ENCODE assay signal across 25 cellular contexts in the genomic region with DNA sequence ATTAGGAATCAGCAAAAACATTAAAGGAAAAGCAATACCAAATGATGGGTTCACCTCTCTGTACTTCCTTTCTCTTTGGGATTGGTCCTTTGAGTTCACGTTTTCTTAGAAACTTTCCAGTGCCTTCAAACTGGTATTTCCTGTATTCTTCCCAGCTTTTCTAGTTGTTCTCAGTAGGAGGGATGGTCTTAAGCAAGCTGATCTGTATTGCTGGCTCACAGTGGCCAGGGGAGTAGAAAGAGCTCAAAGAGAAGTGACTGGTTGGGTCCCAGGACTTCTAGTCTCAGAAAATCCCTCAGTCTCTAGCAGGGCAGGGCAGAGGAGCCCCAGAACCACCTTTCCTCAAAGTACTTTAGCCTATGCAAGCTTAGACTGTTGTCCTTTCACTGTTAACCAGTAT. TPM values are rescaled to one million over a fixed set of nuclear protein-coding genes. Genes with fewer than 3 reads are reported as not detected.
DNase-seq lines count a peak whose midpoint lies in the region; ATAC-seq and TF ChIP-seq lines count a peak whose summit lies in the region.
"Had no signal": no experiment of that assay in that cellular context is flagged by ENCODE, and none has a peak within 500 bp of the region (broad histone marks: within the 10 kb centered on the region; RNA-seq: fewer than 3 reads in every experiment).

No MANE protein-coding gene starts in this region.

- H3K9ac ChIP-seq in PC-3 (ENCODE audit: low read length) (no peak overlapping the region), mesendoderm (ENCODE audit: low read length) (no peak overlapping the region)

- H3K36me3 ChIP-seq in PC-3 (ENCODE audit: low read depth, low read length): no peaks in the 10 kb centered on the region
- no peaks in the 10 kb centered on the region for H3K36me3 ChIP-seq in mesendoderm (ENCODE audit: control insufficient read depth, insufficient read depth, low read length)
- H3K36me3 ChIP-seq: HAP-1, SJCRH30 had no signal

- 0 out of 2 replicates have a peak overlapping the region, but pooled peaks have one; percentile 1 for H2AFZ ChIP-seq in PC-3 (ENCODE audit: low read length)

- no peaks in the 10 kb centered on the region for H4K20me1 ChIP-seq in PC-3 (ENCODE audit: low read length)

- H3K4me1 ChIP-seq in PC-3 (ENCODE audit: insufficient read depth, low read length) (no peaks in the 10 kb centered on the region), mesendoderm (ENCODE audit: control insufficient read depth, low read depth, low read length) (no peaks in the 10 kb centered on the region)
- H3K4me1 ChIP-seq: HAP-1, SJCRH30 had no signal

- no peak overlapping the region for H3K56ac ChIP-seq in mesendoderm (ENCODE audit: low read length)

- no peaks in the 10 kb centered on the region for H3K36me3 Mint-ChIP-seq in activated CD4-positive, alpha-beta T cell treated with anti-CD3 and anti-CD28 coated beads, Interleukin-2, amount 10 ng/mL, durations not matched to agents 24 days and 14 days (ENCODE audit: low read depth)
- H3K36me3 Mint-ChIP-seq in activated CD4-positive, alpha-beta T cell treated with anti-CD3 and anti-CD28 coated beads for 36 hours (ENCODE audit: low read depth): peaks cover 4% of the 10 kb centered on the region
- H3K36me3 Mint-ChIP-seq in T-helper 17 cell (ENCODE audit: low read depth): no peaks in the 10 kb centered on the region
- H3K36me3 Mint-ChIP-seq: CD8-positive, alpha-beta T cell had no signal

- H3K27me3 ChIP-seq in PC-3 (ENCODE audit: low read length): no peaks in the 10 kb centered on the region
- no peaks in the 10 kb centered on the region for H3K27me3 ChIP-seq in mesendoderm (ENCODE audit: insufficient read depth, low read length, poor library complexity)

- H3K4me3 ChIP-seq in PC-3 (ENCODE audit: low read length): no peak overlapping the region
- no peak overlapping the region for H3K4me3 ChIP-seq in mesendoderm (ENCODE audit: low read length)
- H3K4me3 ChIP-seq: HAP-1, SJCRH30 had no signal

- intact Hi-C loops in activated CD4-positive, alpha-beta T cell treated with anti-CD3 and anti-CD28 coated beads, Interleukin-2, amount 10 ng/mL, durations not matched to agents 24 days and 14 days (cut with micrococcal nuclease): no loop called here
- intact Hi-C loops in activated CD4-positive, alpha-beta T cell treated with anti-CD3 and anti-CD28 coated beads for 36 hours (cut with DNase I, micrococcal nuclease): no loop called here
- intact Hi-C loops in PC-3 (cut with micrococcal nuclease): no loop called here

- no peak overlapping the region for H4K5ac ChIP-seq in mesendoderm (ENCODE audit: low read length)

- TF ChIP-seq CTCF in PC-3 (conservative IDR thresholded peaks at IDR 0.05; ENCODE audit: low read depth, low read length): no peak

- H3K9me3 Mint-ChIP-seq in activated CD4-positive, alpha-beta T cell treated with anti-CD3 and anti-CD28 coated beads, Interleukin-2, amount 10 ng/mL, durations not matched to agents 24 days and 14 days: peaks cover 11% of the 10 kb centered on the region
- peaks cover 4% of the 10 kb centered on the region for H3K9me3 Mint-ChIP-seq in activated CD4-positive, alpha-beta T cell treated with anti-CD3 and anti-CD28 coated beads for 36 hours (ENCODE audit: low read depth)

- H3K4me1 Mint-ChIP-seq in activated CD4-positive, alpha-beta T cell treated with anti-CD3 and anti-CD28 coated beads, Interleukin-2, amount 10 ng/mL, durations not matched to agents 24 days and 14 days: no peaks in the 10 kb centered on the region
- H3K4me1 Mint-ChIP-seq in activated CD4-positive, alpha-beta T cell treated with anti-CD3 and anti-CD28 coated beads for 36 hours: no peaks in the 10 kb centered on the region
- H3K4me1 Mint-ChIP-seq in T-helper 17 cell: peaks cover 2% of the 10 kb centered on the region

- H3K79me2 ChIP-seq in PC-3 (ENCODE audit: low read length) (no peaks in the 10 kb centered on the region), mesendoderm (ENCODE audit: control insufficient read depth, insufficient read depth, low read length) (no peaks in the 10 kb centered on the region)

- no peaks in the 10 kb centered on the region for H3K9me2 ChIP-seq in PC-3 (replicated peaks; ENCODE audit: low read length)

- H3K9me3 ChIP-seq in PC-3 (ENCODE audit: low read length) (0 out of 2 replicates have a peak, but pooled peaks cover 4% of the 10 kb centered on the region), T-helper 17 cell (ENCODE audit: control insufficient read depth, low read length, poor library complexity, severe bottlenecking) (no peaks in the 10 kb centered on the region)
- H3K9me3 ChIP-seq: HAP-1 had no signal

- no peak overlapping the region for H2BK120ac ChIP-seq in mesendoderm (ENCODE audit: low read depth, low read length)

- peak; percentile 33 for DNase-seq in activated CD4-positive, alpha-beta T cell treated with anti-CD3 and anti-CD28 coated beads, Interleukin-2, amount 10 ng/mL, durations not matched to agents 24 days and 14 days
- no peak for DNase-seq in activated CD4-positive, alpha-beta T cell treated with anti-CD3 and anti-CD28 coated beads for 36 hours
- DNase-seq in PC-3: peak; percentile 29
- peak; percentile 69 for DNase-seq in mesendoderm
- DNase-seq in hepatic stellate cell (ENCODE audit: low spot score): no peak
- no peak for DNase-seq in amygdala (lab: John Stamatoyannopoulos, UW)
- no peak for DNase-seq in T-helper 17 cell
- DNase-seq: CD8-positive, alpha-beta T cell; DMS153; DND-41; IMR-90; KG1; MM.1S; NCI-H1417; NCI-H1694; NCI-H2081; NCI-H2227 treated with DMSO at 0.1 percent for 48 hours; NCI-H526 treated with DMSO at 0.1 percent for 48 hours; SJCRH30 had no signal

- H3K4ac ChIP-seq in mesendoderm (ENCODE audit: low read depth, low read length): no peak overlapping the region

- H3K27ac Mint-ChIP-seq in activated CD4-positive, alpha-beta T cell treated with anti-CD3 and anti-CD28 coated beads, Interleukin-2, amount 10 ng/mL, durations not matched to agents 24 days and 14 days: no peak overlapping the region
- H3K27ac Mint-ChIP-seq in activated CD4-positive, alpha-beta T cell treated with anti-CD3 and anti-CD28 coated beads for 36 hours: no peak overlapping the region
- H3K27ac Mint-ChIP-seq in T-helper 17 cell: no peak overlapping the region
- H3K27ac Mint-ChIP-seq: B cell; CD8-positive, alpha-beta T cell had no signal

- H3K18ac ChIP-seq in mesendoderm (ENCODE audit: low read length): no peak overlapping the region

- H2BK15ac ChIP-seq in mesendoderm (replicated peaks; ENCODE audit: low read depth): no peak overlapping the region

- no peak overlapping the region for H2AK5ac ChIP-seq in mesendoderm (ENCODE audit: low read length)

- H3K27ac ChIP-seq in PC-3 (ENCODE audit: low read length) (no peak overlapping the region), mesendoderm (ENCODE audit: low read depth, low read length) (no peak overlapping the region)
- H3K27ac ChIP-seq: 22Rv1, C4-2B, SJCRH30 had no signal

- CTCF ChIA-PET in activated CD4-positive, alpha-beta T cell treated with anti-CD3 and anti-CD28 coated beads for 36 hours (lab: Charles Lee): no interaction called here
- CTCF ChIA-PET in PC-3 (lab: Charles Lee): no interaction called here

- ATAC-seq in activated CD4-positive, alpha-beta T cell treated with anti-CD3 and anti-CD28 coated beads for 36 hours: no peak
- ATAC-seq in PC-3 (no peak), T-helper 17 cell (no peak)
- ATAC-seq: CD8-positive, alpha-beta T cell; Right ventricle myocardium inferior; SK-N-SH treated with all-trans-retinoic acid at 6 μM for 48 hours had no signal

- no peak overlapping the region for H3K4me2 ChIP-seq in PC-3 (ENCODE audit: low read length)
- no peak overlapping the region for H3K4me2 ChIP-seq in mesendoderm (ENCODE audit: low read length)

- BruUV-seq in PC-3 (replicated peaks; lab: Mats Ljungman, UMichigan): no TSS peak

- H2BK5ac ChIP-seq in mesendoderm (ENCODE audit: low read length): no peak overlapping the region

- no peaks in the 10 kb centered on the region for H3F3A ChIP-seq in PC-3 (ENCODE audit: low read length, unreplicated experiment)

- H4K8ac ChIP-seq in mesendoderm (ENCODE audit: low read depth, low read length): no peak overlapping the region

- H3K27me3 Mint-ChIP-seq in activated CD4-positive, alpha-beta T cell treated with anti-CD3 and anti-CD28 coated beads, Interleukin-2, amount 10 ng/mL, durations not matched to agents 24 days and 14 days: peaks cover 15% of the 10 kb centered on the region
- H3K27me3 Mint-ChIP-seq in activated CD4-positive, alpha-beta T cell treated with anti-CD3 and anti-CD28 coated beads for 36 hours: peaks cover 2% of the 10 kb centered on the region
- H3K27me3 Mint-ChIP-seq in T-helper 17 cell: no peaks in the 10 kb centered on the region
- H3K27me3 Mint-ChIP-seq: B cell had no signal

- WGBS in mesendoderm (ENCODE audit: extremely low coverage, insufficient coverage, low lambda C conversion rate): no CpG with 5 or more reads among the region's 1 CpG

- no peak overlapping the region for H3K4me3 Mint-ChIP-seq in activated CD4-positive, alpha-beta T cell treated with anti-CD3 and anti-CD28 coated beads, Interleukin-2, amount 10 ng/mL, durations not matched to agents 24 days and 14 days
- H3K4me3 Mint-ChIP-seq in activated CD4-positive, alpha-beta T cell treated with anti-CD3 and anti-CD28 coated beads for 36 hours: no peak overlapping the region
- H3K4me3 Mint-ChIP-seq in T-helper 17 cell: no peak overlapping the region
- H3K4me3 Mint-ChIP-seq: B cell; CD8-positive, alpha-beta T cell had no signal

- POLR2A ChIA-PET in activated CD4-positive, alpha-beta T cell treated with anti-CD3 and anti-CD28 coated beads for 36 hours (lab: Charles Lee): no interaction called here
- POLR2A ChIA-PET in PC-3 (lab: Charles Lee; ENCODE audit: unreplicated experiment): no interaction called here

- H3K79me1 ChIP-seq in mesendoderm (ENCODE audit: low read length): no peaks in the 10 kb centered on the region

- H3K23ac ChIP-seq in mesendoderm (ENCODE audit: low read length): no peak overlapping the region

RNA-seq across cellular contexts. Expression of a gene that starts 10.1 kb away (rescaled TPM):
- 48.4 and 49.5 TPM in 2 replicates for total RNA-seq in activated CD4-positive, alpha-beta T cell treated with anti-CD3 and anti-CD28 coated beads, Interleukin-2, amount 10 ng/mL, durations not matched to agents 24 days and 14 days
- 10 to 100 TPM; 37.0 to 39.7 TPM for total RNA-seq in activated CD4-positive, alpha-beta T cell treated with anti-CD3 and anti-CD28 coated beads for 36 hours
- total RNA-seq in PC-3 (2014; rRNA removed) (29.1 and 38.5 TPM in 2 replicates), T-helper 17 cell (10 to 100 TPM; 69.5 to 82.9 TPM)
- polyA plus RNA-seq in mesendoderm (2013, experiment 1 of 2): 15.3 TPM
- polyA plus RNA-seq in mesendoderm (2013, experiment 2 of 2): 14.4 TPM

Comparison
In these comparisons a context has a peak if more than half of its experiments do, and no peak if none do; other contexts are left out.
1. DNase-seq: peak in activated CD4-positive, alpha-beta T cell treated with anti-CD3 and anti-CD28 coated beads, Interleukin-2, amount 10 ng/mL, durations not matched to agents 24 days and 14 days (single experiment), PC-3 (single experiment) and mesendoderm (single experiment); none in activated CD4-positive, alpha-beta T cell treated with anti-CD3 and anti-CD28 coated beads for 36 hours (single experiment), hepatic stellate cell (single experiment), amygdala (0 of 56) and T-helper 17 cell (0 of 3).